8 cellular contexts compared by ENCODE assay signal in genomic region chr10:122113161-122113944, GRCh38.
DNase-seq lines count a peak whose midpoint lies in the region; ATAC-seq and TF ChIP-seq lines count a peak whose summit lies in the region.

No MANE protein-coding gene starts in this region.

- TF ChIP-seq CTCF in brain (conservative IDR thresholded peaks at IDR 0.05) (peak; percentile 49 to 71), spleen (IDR thresholded peaks at IDR 0.05 in 8 of 11, conservative IDR thresholded peaks at IDR 0.05 in 3 of 11) (peak in 6 of 11 experiments; percentile 24 to 48 (median 30))

- WGBS in spleen, 5 donors: 1 to 3% (median 2%) methylated on average over 38 to 77 of the region's 77 CpGs

- H3K9me3 ChIP-seq in iPS-18a (ENCODE audit: control insufficient read depth, low read depth, low read length) (no peaks in the 10 kb centered on the region), spleen (no peaks in the 10 kb centered on the region)

- intact Hi-C loops in spleen (cut with DNase I; ENCODE audit: low total_unique reads): no loop called here

- peak overlapping the region; percentile 71 for H3K4me3 ChIP-seq in iPS-18a (ENCODE audit: low read length)
- H3K4me3 ChIP-seq in spleen: peak overlapping the region; percentile 33 to 69 (median 46)

- H3K4me3 Mint-ChIP-seq in activated T-cell treated with anti-CD3 and anti-CD28 coated beads, Interleukin-2, amount 50 U/mL, for 72 hours: peak overlapping the region; percentile 52 to 69
- peak overlapping the region; percentile 58 to 84 (median 76) for H3K4me3 Mint-ChIP-seq in brain

- H3K9me3 Mint-ChIP-seq in activated T-cell treated with anti-CD3 and anti-CD28 coated beads, Interleukin-2, amount 50 U/mL, for 72 hours: no peaks in the 10 kb centered on the region
- H3K9me3 Mint-ChIP-seq in brain: peaks cover 3 to 5% (median 4%) of the 10 kb centered on the region in 5 experiments

- no peaks in the 10 kb centered on the region for H3K4me1 Mint-ChIP-seq in activated T-cell treated with anti-CD3 and anti-CD28 coated beads, Interleukin-2, amount 50 U/mL, for 72 hours (ENCODE audit: low read depth)
- peaks cover 47% of the 10 kb centered on the region for H3K4me1 Mint-ChIP-seq in brain

- H3K27ac Mint-ChIP-seq in activated T-cell treated with anti-CD3 and anti-CD28 coated beads, Interleukin-2, amount 50 U/mL, for 72 hours: no peak overlapping the region
- H3K27ac Mint-ChIP-seq in brain: peak overlapping the region in 3 of 5 experiments; percentile 35 to 72 (median 50)

- H3K36me3 Mint-ChIP-seq in activated T-cell treated with anti-CD3 and anti-CD28 coated beads, Interleukin-2, amount 50 U/mL, for 72 hours (ENCODE audit: insufficient read depth in 2 of 2): no peaks in the 10 kb centered on the region
- H3K36me3 Mint-ChIP-seq in brain: peaks cover 5% of the 10 kb centered on the region

- no peaks in the 10 kb centered on the region for H3K36me3 ChIP-seq in iPS-18a (ENCODE audit: control insufficient read depth, low read depth, low read length)
- no peaks in the 10 kb centered on the region for H3K36me3 ChIP-seq in spleen

- H3K27me3 ChIP-seq in iPS-18a (ENCODE audit: control insufficient read depth, insufficient read depth, low read length) (no peaks in the 10 kb centered on the region), spleen (replicated peaks in 1 of 7) (peaks cover 0 to 55% (median 23%) of the 10 kb centered on the region in 7 donors)

- DNase-seq in activated T-cell treated with anti-CD3 and anti-CD28 coated beads, Interleukin-2, amount 50 U/mL, for 72 hours: peak; percentile 5 to 18
- DNase-seq in activated T-cell treated with anti-CD3 and anti-CD28 coated beads for 4 hours: no peak
- peak; percentile 49 for DNase-seq in MV-4-11 (lab: John Stamatoyannopoulos, UW)
- DNase-seq in spleen: peak; percentile 78
- no peak for DNase-seq in KG1 (lab: John Stamatoyannopoulos, UW)

- peak overlapping the region; percentile 81 for H3K9ac ChIP-seq in iPS-18a (ENCODE audit: low read length)

- TF ChIP-seq POLR2A in spleen (IDR thresholded peaks at IDR 0.05): peak in 1 of 3 donors; percentile 47

- H3K27ac ChIP-seq in iPS-18a (ENCODE audit: low read length): peak overlapping the region; percentile 5
- H3K27ac ChIP-seq in spleen: peak overlapping the region; percentile 58 to 93 (median 86)

- ATAC-seq in activated T-cell treated with anti-CD3 and anti-CD28 coated beads, Interleukin-2, amount 50 U/mL, for 72 hours (replicated peaks in 1 of 2): peak in 1 of 2 donors; percentile 60
- no peak for ATAC-seq in GM21717 (IDR thresholded peaks at IDR 0.05; ENCODE audit: unreplicated experiment)

- peaks cover 44% of the 10 kb centered on the region for H3K27me3 Mint-ChIP-seq in activated T-cell treated with anti-CD3 and anti-CD28 coated beads, Interleukin-2, amount 50 U/mL, for 72 hours (ENCODE audit: low read depth)
- H3K27me3 Mint-ChIP-seq in brain: peaks cover 46% of the 10 kb centered on the region

- H3K4me1 ChIP-seq in iPS-18a (ENCODE audit: control insufficient read depth, low read depth, low read length) (peaks cover 3% of the 10 kb centered on the region), spleen (peaks cover 0 to 31% (median 12%) of the 10 kb centered on the region in 6 donors)

Comparison
In these comparisons a context has a peak if more than half of its experiments do, and no peak if none do; other contexts are left out.
1. DNase-seq: peak in activated T-cell treated with anti-CD3 and anti-CD28 coated beads, Interleukin-2, amount 50 U/mL, for 72 hours (2 of 2), MV-4-11 (single experiment) and spleen (single experiment); none in activated T-cell treated with anti-CD3 and anti-CD28 coated beads for 4 hours (single experiment) and KG1 (single experiment).